In genomic region chr16:76653390-76654026, GRCh38 we compare ENCODE assay signal across 8 cellular contexts.
DNase-seq lines count a peak whose midpoint lies in the region; ATAC-seq and TF ChIP-seq lines count a peak whose summit lies in the region.

No MANE protein-coding gene starts in this region.

- H3K36me3 Mint-ChIP-seq in natural killer cell treated with Interleukin-12 subunit alpha and Interleukin-12 subunit beta and Interleukin-15 and Interleukin-18, amount 100 ng/mL, for 72 hours: no peaks in the 10 kb centered on the region

- no peaks in the 10 kb centered on the region for H3K4me1 Mint-ChIP-seq in natural killer cell treated with Interleukin-12 subunit alpha and Interleukin-12 subunit beta and Interleukin-15 and Interleukin-18, amount 100 ng/mL, for 72 hours (ENCODE audit: low read depth in 2 of 2)

- peak; percentile 66 for TF ChIP-seq CTCF in cardiac muscle cell (IDR thresholded peaks at IDR 0.05; ENCODE audit: low read depth, low read length)

- H3K27me3 Mint-ChIP-seq in natural killer cell treated with Interleukin-12 subunit alpha and Interleukin-12 subunit beta and Interleukin-15 and Interleukin-18, amount 100 ng/mL, for 72 hours: no peaks in the 10 kb centered on the region

- intact Hi-C loops in Right ventricle myocardium inferior (cut with DNase I): no loop called here

- peaks cover 11% of the 10 kb centered on the region for H3K9me3 Mint-ChIP-seq in natural killer cell treated with Interleukin-12 subunit alpha and Interleukin-12 subunit beta and Interleukin-15 and Interleukin-18, amount 100 ng/mL, for 72 hours

- in situ Hi-C loops in T47D (cut with HindIII; ENCODE audit: low pct_unique_long_range_greater_than_20kb, low sequenced_read_pairs): no loop called here

- no peaks in the 10 kb centered on the region for H3K9me3 ChIP-seq in cardiac muscle cell (ENCODE audit: low read depth)

- H3K4me1 ChIP-seq in cardiac muscle cell (ENCODE audit: low read depth): no peaks in the 10 kb centered on the region

- no peak overlapping the region for H3K4me3 Mint-ChIP-seq in natural killer cell treated with Interleukin-12 subunit alpha and Interleukin-12 subunit beta and Interleukin-15 and Interleukin-18, amount 100 ng/mL, for 72 hours

- H3K27ac Mint-ChIP-seq in natural killer cell treated with Interleukin-12 subunit alpha and Interleukin-12 subunit beta and Interleukin-15 and Interleukin-18, amount 100 ng/mL, for 72 hours: no peak overlapping the region

- H3K27me3 ChIP-seq in cardiac muscle cell: no peaks in the 10 kb centered on the region

- ATAC-seq in Right ventricle myocardium inferior: no peak
- peak; percentile 89 for ATAC-seq in HG03159 (IDR thresholded peaks at IDR 0.05; ENCODE audit: unreplicated experiment)
- ATAC-seq in natural killer cell treated with Interleukin-12 subunit alpha and Interleukin-12 subunit beta and Interleukin-15 and Interleukin-18, amount 100 ng/mL, for 72 hours: no peak

- peak; percentile 63 to 73 for DNase-seq in cardiac muscle cell (ENCODE audit: low read depth in 1 of 2, low spot score in 1 of 2)
- no peak for DNase-seq in Right ventricle myocardium inferior (ENCODE audit: missing footprints)
- DNase-seq in NCI-H446 treated with DMSO at 0.1 percent for 48 hours (lab: John Stamatoyannopoulos, UW): peak; percentile 37
- peak; percentile 21 to 69 for DNase-seq in T47D (ENCODE audit: low read depth in 1 of 2, low spot score in 1 of 2)
- peak; percentile 40 for DNase-seq in middle frontal gyrus (ENCODE audit: extremely low spot score, low spot score)
- no peak for DNase-seq in activated CD8-positive, alpha-beta memory T cell treated with anti-CD3 and anti-CD28 coated beads for 24 hours
- DNase-seq in natural killer cell treated with Interleukin-12 subunit alpha and Interleukin-12 subunit beta and Interleukin-15 and Interleukin-18, amount 100 ng/mL, for 72 hours (ENCODE audit: low spot score): no peak

- H3K36me3 ChIP-seq in cardiac muscle cell: no peaks in the 10 kb centered on the region

- H3K4me3 ChIP-seq in cardiac muscle cell: no peak overlapping the region

- H3K27ac ChIP-seq in cardiac muscle cell: no peak overlapping the region

Comparison
In these comparisons a context has a peak if more than half of its experiments do, and no peak if none do; other contexts are left out.
1. DNase-seq: peak in cardiac muscle cell (2 of 2), NCI-H446 treated with DMSO at 0.1 percent for 48 hours (single experiment), T47D (2 of 2) and middle frontal gyrus (single experiment); none in Right ventricle myocardium inferior (single experiment), activated CD8-positive, alpha-beta memory T cell treated with anti-CD3 and anti-CD28 coated beads for 24 hours (single experiment) and natural killer cell treated with Interleukin-12 subunit alpha and Interleukin-12 subunit beta and Interleukin-15 and Interleukin-18, amount 100 ng/mL, for 72 hours (single experiment).